Comparison of ENCODE assay signal across 7 cellular contexts in the genomic region with DNA sequence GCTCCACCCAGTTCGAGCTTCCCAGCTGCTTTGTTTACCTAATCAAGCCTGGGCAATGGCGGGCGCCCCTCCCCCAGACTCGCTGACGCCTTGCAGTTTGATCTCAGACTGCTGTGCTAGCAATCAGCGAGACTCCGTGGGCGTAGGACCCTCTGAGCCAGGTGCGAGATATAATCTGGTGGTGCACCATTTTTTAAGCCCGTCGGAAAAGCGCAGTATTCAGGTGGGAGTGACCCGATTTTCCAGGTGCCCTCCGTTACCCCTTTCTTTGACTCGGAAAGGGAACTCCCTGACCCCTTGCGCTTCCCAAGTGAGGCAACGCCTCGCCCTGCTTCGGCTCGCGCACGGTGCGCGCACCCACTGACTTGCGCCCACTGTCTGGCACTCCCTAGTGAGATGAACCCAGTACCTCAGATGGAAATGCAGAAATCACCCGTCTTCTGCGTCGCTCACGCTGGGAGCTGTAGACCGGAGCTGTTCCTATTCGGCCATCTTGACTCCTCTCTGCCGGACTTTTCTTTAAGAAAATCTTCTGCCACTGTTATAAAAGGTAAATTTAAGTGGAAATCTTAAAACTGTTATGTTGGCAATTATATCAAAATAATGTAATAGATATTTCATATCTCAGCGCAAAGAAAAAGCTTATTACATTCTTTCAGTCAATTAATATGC.
DNase-seq lines count a peak whose midpoint lies in the region; ATAC-seq and TF ChIP-seq lines count a peak whose summit lies in the region.
"Not testable (repeated sequence)": the region's sequence is repeated elsewhere in the genome, so short reads cannot be mapped to it uniquely, and the experiment has no call there.

No MANE protein-coding gene starts in this region.

- not testable (repeated sequence) for H3K23ac ChIP-seq in H9 (ENCODE audit: insufficient read length, low read depth, low read length)

- peak overlapping the region; percentile 76 for H3K9ac ChIP-seq in H9 (ENCODE audit: extremely low read depth, insufficient read length, low read length)

- H4K91ac ChIP-seq in H9 (ENCODE audit: insufficient read length, low read depth, low read length) = not testable (repeated sequence)

- not testable (repeated sequence) for H3K27me3 Mint-ChIP-seq in H9 (ENCODE audit: low read depth); activated CD8-positive, alpha-beta T cell treated with anti-CD3 and anti-CD28 coated beads for 36 hours; activated naive CD4-positive, alpha-beta T cell treated with anti-CD3 and anti-CD28 coated beads, Interleukin-2, amount 50 U/mL, for 24 hours; memory B cell; progenitor cell of endocrine pancreas

- not testable (repeated sequence) for H2BK15ac ChIP-seq in H9 (ENCODE audit: low read depth, low read length)

- H3K79me1 ChIP-seq in H9 (ENCODE audit: insufficient read depth, low read depth, low read length, poor library complexity, severe bottlenecking) = not testable (repeated sequence)

- H4K5ac ChIP-seq in H9 (ENCODE audit: insufficient read length, low read depth, low read length) = not testable (repeated sequence)

- not testable (repeated sequence) for H4K8ac ChIP-seq in H9 (replicated peaks; ENCODE audit: insufficient read length, low read depth, low read length)

- POLR2A ChIA-PET in activated CD8-positive, alpha-beta T cell treated with anti-CD3 and anti-CD28 coated beads for 36 hours (lab: Charles Lee) = not testable (repeated sequence)

- intact Hi-C loops in activated CD8-positive, alpha-beta T cell treated with anti-CD3 and anti-CD28 coated beads for 36 hours (cut with micrococcal nuclease) = not testable (repeated sequence)

- H2AFZ ChIP-seq in H9 (ENCODE audit: low read length) = not testable (repeated sequence)

- H3K4me3 Mint-ChIP-seq in H9 = peak overlapping the region; percentile 86 to 88
- H3K4me3 Mint-ChIP-seq in activated CD8-positive, alpha-beta T cell treated with anti-CD3 and anti-CD28 coated beads for 36 hours = peak overlapping the region; percentile 21
- peak overlapping the region; percentile 26 for H3K4me3 Mint-ChIP-seq in activated naive CD4-positive, alpha-beta T cell treated with anti-CD3 and anti-CD28 coated beads, Interleukin-2, amount 50 U/mL, for 24 hours
- H3K4me3 Mint-ChIP-seq in memory B cell = peak overlapping the region; percentile 32
- H3K4me3 Mint-ChIP-seq in progenitor cell of endocrine pancreas (ENCODE audit: low read depth) = peak overlapping the region; percentile 92

- H3K4me1 ChIP-seq in H9 (ENCODE audit: insufficient read depth, low read length) = not testable (repeated sequence)

- H3K9me3 Mint-ChIP-seq in H9; activated CD8-positive, alpha-beta T cell treated with anti-CD3 and anti-CD28 coated beads for 36 hours; activated naive CD4-positive, alpha-beta T cell treated with anti-CD3 and anti-CD28 coated beads, Interleukin-2, amount 50 U/mL, for 24 hours; memory B cell; progenitor cell of endocrine pancreas (ENCODE audit: low read depth): not testable (repeated sequence)

- not testable (repeated sequence) for H3K27me3 ChIP-seq in H9 (ENCODE audit: insufficient read depth, low read length)

- H3K27ac Mint-ChIP-seq in H9 (peak overlapping the region; percentile 94 to 98 (median 98)), progenitor cell of endocrine pancreas (peak overlapping the region; percentile 99)
- not testable (repeated sequence) for H3K27ac Mint-ChIP-seq in activated CD8-positive, alpha-beta T cell treated with anti-CD3 and anti-CD28 coated beads for 36 hours; activated naive CD4-positive, alpha-beta T cell treated with anti-CD3 and anti-CD28 coated beads, Interleukin-2, amount 50 U/mL, for 24 hours; memory B cell

- WGBS in H9 (ENCODE audit: extremely low coverage, insufficient read length, low lambda C conversion rate) = no CpG with 5 or more reads among the region's 33 CpGs

- DNase-seq in H9 (peak; percentile 38), OCI-M1 (lab: John Stamatoyannopoulos, UW) (peak; percentile 63), epithelial cell of esophagus (ENCODE audit: low read depth) (peak; percentile 8), progenitor cell of endocrine pancreas (ENCODE audit: low spot score, unreplicated experiment) (peak; percentile 52)
- DNase-seq in activated CD8-positive, alpha-beta T cell treated with anti-CD3 and anti-CD28 coated beads for 36 hours = peak; percentile 43
- not testable (repeated sequence) for DNase-seq in memory B cell (ENCODE audit: low spot score in 2 of 2)

- H2BK12ac ChIP-seq in H9 (ENCODE audit: insufficient read length, low read depth, low read length) = not testable (repeated sequence)

- CTCF ChIA-PET in activated CD8-positive, alpha-beta T cell treated with anti-CD3 and anti-CD28 coated beads for 36 hours (lab: Charles Lee) = not testable (repeated sequence)

- peak overlapping the region; percentile 8 for H3K4me3 ChIP-seq in epithelial cell of esophagus (ENCODE audit: low read length)

- not testable (repeated sequence) for H3K14ac ChIP-seq in H9 (ENCODE audit: insufficient read depth, low read length)

- H3K79me2 ChIP-seq in H9 (ENCODE audit: insufficient read depth, low read length) = not testable (repeated sequence)

- H3K4me2 ChIP-seq in H9 (ENCODE audit: insufficient read depth, insufficient read length, low read length) = not testable (repeated sequence)

- not testable (repeated sequence) for H2BK20ac ChIP-seq in H9 (ENCODE audit: low read depth, low read length, poor library complexity, severe bottlenecking)

- H2BK5ac ChIP-seq in H9 (ENCODE audit: insufficient read length, low read length) = not testable (repeated sequence)

- H3T11ph ChIP-seq in H9 (ENCODE audit: low read length) = not testable (repeated sequence)

- not testable (repeated sequence) for H4K20me1 ChIP-seq in H9 (ENCODE audit: control insufficient read depth, insufficient read depth, insufficient read length)

- H3K4me1 Mint-ChIP-seq in H9 = peaks cover 15 to 25% of the 10 kb centered on the region in 2 experiments
- not testable (repeated sequence) for H3K4me1 Mint-ChIP-seq in activated CD8-positive, alpha-beta T cell treated with anti-CD3 and anti-CD28 coated beads for 36 hours (ENCODE audit: low read depth); activated naive CD4-positive, alpha-beta T cell treated with anti-CD3 and anti-CD28 coated beads, Interleukin-2, amount 50 U/mL, for 24 hours; memory B cell
- H3K4me1 Mint-ChIP-seq in progenitor cell of endocrine pancreas (ENCODE audit: low read depth) = peaks cover 18% of the 10 kb centered on the region

- not testable (repeated sequence) for H3K36me3 Mint-ChIP-seq in H9 (ENCODE audit: insufficient read depth in 1 of 3, low read depth in 3 of 3); activated CD8-positive, alpha-beta T cell treated with anti-CD3 and anti-CD28 coated beads for 36 hours (ENCODE audit: low read depth); activated naive CD4-positive, alpha-beta T cell treated with anti-CD3 and anti-CD28 coated beads, Interleukin-2, amount 50 U/mL, for 24 hours; memory B cell; progenitor cell of endocrine pancreas (ENCODE audit: insufficient read depth)

- not testable (repeated sequence) for H3K9me3 ChIP-seq in H9 (ENCODE audit: control insufficient read depth, low read depth, low read length)

- H3K4ac ChIP-seq in H9 (ENCODE audit: low read depth, low read length) = not testable (repeated sequence)

- H3K23me2 ChIP-seq in H9 (ENCODE audit: insufficient read length, low read depth, low read length, poor library complexity, severe bottlenecking) = not testable (repeated sequence)

- H3K56ac ChIP-seq in H9 (ENCODE audit: insufficient read length, low read depth, low read length) = not testable (repeated sequence)

- not testable (repeated sequence) for TF ChIP-seq CTCF in H9 (conservative IDR thresholded peaks at IDR 0.05); activated CD8-positive, alpha-beta T cell treated with anti-CD3 and anti-CD28 coated beads for 36 hours (IDR thresholded peaks at IDR 0.05); epithelial cell of esophagus (IDR thresholded peaks at IDR 0.05; ENCODE audit: insufficient read depth, low read depth, low read length, missing control alignments); progenitor cell of endocrine pancreas (IDR thresholded peaks at IDR 0.05; ENCODE audit: unreplicated experiment)

- H2AK5ac ChIP-seq in H9 (ENCODE audit: insufficient read length, low read length) = not testable (repeated sequence)

- peak overlapping the region; percentile 41 for H3K27ac ChIP-seq in H9 (ENCODE audit: insufficient read length, low read depth, low read length)

- peak overlapping the region; percentile 64 for H3K18ac ChIP-seq in H9 (ENCODE audit: insufficient read length, low read depth, low read length)

- H2BK120ac ChIP-seq in H9 (ENCODE audit: low read depth, low read length, poor library complexity, severe bottlenecking) = not testable (repeated sequence)

- not testable (repeated sequence) for ATAC-seq in activated CD8-positive, alpha-beta T cell treated with anti-CD3 and anti-CD28 coated beads for 36 hours; memory B cell (ENCODE audit: low read depth)

Comparison
In these comparisons a context has a peak if more than half of its experiments do, and no peak if none do; other contexts are left out.
1. H3K4me3 Mint-ChIP-seq: peak in every context shown above with its lines; median percentile 92 in progenitor cell of endocrine pancreas; 87 in H9; 32 in memory B cell; 26 in activated naive CD4-positive, alpha-beta T cell treated with anti-CD3 and anti-CD28 coated beads, Interleukin-2, amount 50 U/mL, for 24 hours; 21 in activated CD8-positive, alpha-beta T cell treated with anti-CD3 and anti-CD28 coated beads for 36 hours.